25 cellular contexts compared by ENCODE assay signal in genomic region chr18:60987963-60988362, GRCh38.
"Had no signal": no experiment of that assay in that cellular context is flagged by ENCODE, and none has a peak within 500 bp of the region (broad histone marks: within the 10 kb centered on the region; RNA-seq: fewer than 3 reads in every experiment).

No MANE protein-coding gene starts in this region.

- H3K27ac ChIP-seq: dorsolateral prefrontal cortex, epithelial cell of prostate, gastroesophageal sphincter, left ventricle myocardium inferior, prostate gland, upper lobe of right lung had no signal

- H3K9me3 ChIP-seq: gastroesophageal sphincter, left ventricle myocardium inferior, mucosa of descending colon, prostate gland, upper lobe of right lung had no signal

- FAIRE-seq: keratinocyte had no signal

- H3K36me3 Mint-ChIP-seq: activated CD8-positive, alpha-beta memory T cell treated with anti-CD3 and anti-CD28 coated beads, Interleukin-2, amount 10 ng/mL, durations not matched to agents 7 days and 5 days; activated naive CD8-positive, alpha-beta T cell treated with anti-CD3 and anti-CD28 coated beads for 36 hours; memory B cell; naive B cell had no signal

- H3K27me3 Mint-ChIP-seq: activated CD4-positive, alpha-beta memory T cell treated with anti-CD3 and anti-CD28 coated beads, Interleukin-2, amount 10 ng/mL, durations not matched to agents 7 days and 5 days; activated CD8-positive, alpha-beta memory T cell treated with anti-CD3 and anti-CD28 coated beads, Interleukin-2, amount 10 ng/mL, durations not matched to agents 7 days and 5 days; activated naive CD8-positive, alpha-beta T cell treated with anti-CD3 and anti-CD28 coated beads for 36 hours; activated T-helper 17 cell treated with anti-CD3 and anti-CD28 coated beads, Interleukin-2, amount 50 U/mL, for 72 hours; memory B cell; naive B cell; stimulated activated naive CD8-positive, alpha-beta T cell treated with anti-CD3 and anti-CD28 coated beads, Interleukin-15, amount 100 ng/mL, for 72 hours had no signal

- H3K27ac Mint-ChIP-seq: activated CD4-positive, alpha-beta memory T cell treated with anti-CD3 and anti-CD28 coated beads, Interleukin-2, amount 10 ng/mL, durations not matched to agents 7 days and 5 days; activated CD8-positive, alpha-beta memory T cell treated with anti-CD3 and anti-CD28 coated beads, Interleukin-2, amount 10 ng/mL, durations not matched to agents 7 days and 5 days; activated naive CD8-positive, alpha-beta T cell treated with anti-CD3 and anti-CD28 coated beads for 36 hours; activated T-helper 17 cell treated with anti-CD3 and anti-CD28 coated beads, Interleukin-2, amount 50 U/mL, for 72 hours; memory B cell; naive B cell; stimulated activated naive CD8-positive, alpha-beta T cell treated with anti-CD3 and anti-CD28 coated beads, Interleukin-15, amount 100 ng/mL, for 72 hours had no signal

- ATAC-seq: activated CD8-positive, alpha-beta memory T cell treated with anti-CD3 and anti-CD28 coated beads, Interleukin-2, amount 10 ng/mL, durations not matched to agents 7 days and 5 days; activated T-helper 17 cell treated with anti-CD3 and anti-CD28 coated beads, Interleukin-2, amount 50 U/mL, for 72 hours; gastroesophageal sphincter; mucosa of descending colon; right cardiac atrium; stimulated activated naive CD8-positive, alpha-beta T cell treated with anti-CD3 and anti-CD28 coated beads, Interleukin-15, amount 100 ng/mL, for 72 hours; upper lobe of right lung had no signal

- DNase-seq: activated CD4-positive, alpha-beta memory T cell treated with anti-CD3 and anti-CD28 coated beads, Interleukin-2, amount 10 ng/mL, durations not matched to agents 7 days and 5 days; activated CD4-positive, alpha-beta T cell treated with anti-CD3 and anti-CD28 coated beads for 48 hours; activated CD4-positive, CD25-positive, alpha-beta regulatory T cell; activated CD8-positive, alpha-beta memory T cell treated with anti-CD3 and anti-CD28 coated beads, Interleukin-2, amount 10 ng/mL, durations not matched to agents 7 days and 5 days; activated naive CD4-positive, alpha-beta T cell; activated naive CD8-positive, alpha-beta T cell treated with anti-CD3 and anti-CD28 coated beads for 36 hours; activated T-cell treated with anti-CD3 and anti-CD28 coated beads, Interleukin-2, amount 50 U/mL, for 1 hour; anterior cingulate cortex; dorsolateral prefrontal cortex; left ventricle myocardium inferior; mucosa of descending colon; naive B cell; right cardiac atrium; stimulated activated CD4-positive, alpha-beta T cell treated with anti-CD3 and anti-CD28 coated beads, Interleukin-2, amount 100 ng/mL, for 24 hours; stimulated activated naive CD8-positive, alpha-beta T cell treated with anti-CD3 and anti-CD28 coated beads, Interleukin-15, amount 100 ng/mL, for 72 hours; T-helper 1 cell; T1000; upper lobe of right lung had no signal

- H3K4me1 ChIP-seq: gastroesophageal sphincter, left ventricle myocardium inferior, prostate gland, upper lobe of right lung had no signal

- H3K4me3 Mint-ChIP-seq: activated CD4-positive, alpha-beta memory T cell treated with anti-CD3 and anti-CD28 coated beads, Interleukin-2, amount 10 ng/mL, durations not matched to agents 7 days and 5 days; activated CD8-positive, alpha-beta memory T cell treated with anti-CD3 and anti-CD28 coated beads, Interleukin-2, amount 10 ng/mL, durations not matched to agents 7 days and 5 days; activated naive CD8-positive, alpha-beta T cell treated with anti-CD3 and anti-CD28 coated beads for 36 hours; activated T-helper 17 cell treated with anti-CD3 and anti-CD28 coated beads, Interleukin-2, amount 50 U/mL, for 72 hours; memory B cell; naive B cell; neural crest cell; stimulated activated naive CD8-positive, alpha-beta T cell treated with anti-CD3 and anti-CD28 coated beads, Interleukin-15, amount 100 ng/mL, for 72 hours had no signal

- H3K4me1 Mint-ChIP-seq: activated CD4-positive, alpha-beta memory T cell treated with anti-CD3 and anti-CD28 coated beads, Interleukin-2, amount 10 ng/mL, durations not matched to agents 7 days and 5 days; activated CD8-positive, alpha-beta memory T cell treated with anti-CD3 and anti-CD28 coated beads, Interleukin-2, amount 10 ng/mL, durations not matched to agents 7 days and 5 days; activated naive CD8-positive, alpha-beta T cell treated with anti-CD3 and anti-CD28 coated beads for 36 hours; activated T-helper 17 cell treated with anti-CD3 and anti-CD28 coated beads, Interleukin-2, amount 50 U/mL, for 72 hours; memory B cell; naive B cell; neural crest cell; stimulated activated naive CD8-positive, alpha-beta T cell treated with anti-CD3 and anti-CD28 coated beads, Interleukin-15, amount 100 ng/mL, for 72 hours had no signal

- H3K4me3 ChIP-seq: dorsolateral prefrontal cortex, gastroesophageal sphincter, left ventricle myocardium inferior, mucosa of descending colon, prostate gland, upper lobe of right lung had no signal

- H3K36me3 ChIP-seq: gastroesophageal sphincter, left ventricle myocardium inferior, prostate gland, upper lobe of right lung had no signal
